8 cellular contexts compared by ENCODE assay signal in the genomic region with DNA sequence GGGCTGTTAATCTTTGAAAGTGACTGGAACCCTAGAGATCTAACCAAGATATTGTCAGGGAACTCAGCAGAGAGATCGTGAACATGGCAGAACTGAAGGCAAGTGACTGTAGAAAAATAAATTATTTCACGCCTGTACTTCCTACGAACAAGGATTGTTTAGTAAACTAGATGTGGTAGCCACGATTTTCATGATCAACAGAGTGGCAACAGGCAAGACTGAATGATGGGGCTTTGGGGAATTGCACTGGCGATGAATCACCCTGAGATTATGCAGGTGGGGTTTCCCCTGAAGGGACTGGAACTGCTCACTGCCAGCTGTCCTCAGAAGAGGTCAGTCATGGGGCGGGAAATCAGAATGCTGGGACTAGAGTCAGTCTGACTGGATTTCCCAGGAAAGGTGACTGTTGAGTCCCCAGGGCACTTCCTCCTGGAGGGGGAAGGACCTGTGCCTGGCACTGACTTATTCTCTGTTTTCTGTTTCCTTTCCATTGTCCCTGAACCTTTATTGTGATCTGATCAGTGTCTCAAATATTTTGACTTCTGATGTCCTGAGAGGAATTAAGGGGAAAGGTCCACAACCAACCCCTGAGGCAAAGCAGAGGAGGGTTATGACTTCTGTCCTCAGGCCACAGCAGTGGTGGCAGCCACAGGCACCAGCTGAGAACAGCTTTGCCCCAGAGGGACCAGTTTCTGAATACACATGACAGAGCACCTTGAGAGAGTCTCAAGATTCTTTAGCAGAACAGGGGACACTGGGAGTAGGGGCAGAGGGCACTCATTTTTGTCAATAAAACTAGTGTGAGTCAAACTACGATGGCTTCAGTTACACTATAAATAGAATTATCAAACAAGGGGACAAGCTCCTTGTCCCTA.
DNase-seq lines count a peak whose midpoint lies in the region; ATAC-seq, FAIRE-seq and TF ChIP-seq lines count a peak whose summit lies in the region.

No MANE protein-coding gene starts in this region.

- H3K27ac ChIP-seq in thoracic aorta = no peak overlapping the region

- no peaks in the 10 kb centered on the region for H3K27me3 ChIP-seq in thoracic aorta (replicated peaks; ENCODE audit: insufficient read depth)

- no peak overlapping the region for H3K4me3 ChIP-seq in thoracic aorta

- peaks cover 73% of the 10 kb centered on the region for H3K4me1 Mint-ChIP-seq in activated naive CD4-positive, alpha-beta T cell treated with anti-CD3 and anti-CD28 coated beads, Interleukin-2, amount 50 U/mL, for 24 hours

- FAIRE-seq in HTR-8/SVneo (lab: Jason Lieb, UNC) = peak; percentile 76

- peak overlapping the region; percentile 95 for H3K27ac Mint-ChIP-seq in activated naive CD4-positive, alpha-beta T cell treated with anti-CD3 and anti-CD28 coated beads, Interleukin-2, amount 50 U/mL, for 24 hours

- no peak for TF ChIP-seq CTCF in thoracic aorta (IDR thresholded peaks at IDR 0.05)

- no peaks in the 10 kb centered on the region for H3K36me3 ChIP-seq in thoracic aorta

- peaks cover 4 to 7% of the 10 kb centered on the region in 2 donors for H3K4me1 ChIP-seq in thoracic aorta (ENCODE audit: control insufficient read depth in 1 of 2, low read depth in 2 of 2)

- no peaks in the 10 kb centered on the region for H3K27me3 Mint-ChIP-seq in activated naive CD4-positive, alpha-beta T cell treated with anti-CD3 and anti-CD28 coated beads, Interleukin-2, amount 50 U/mL, for 24 hours

- DNase-seq in GM04504 (ENCODE audit: low read depth) (peak; percentile 53), HTR-8/SVneo (ENCODE audit: insufficient read length, low spot score) (peak; percentile 80), left lobe of liver (ENCODE audit: low spot score) (no peak), thoracic aorta (ENCODE audit: low spot score) (peak; percentile 7), superior temporal gyrus (ENCODE audit: extremely low spot score) (no peak), NCI-H2227 treated with DMSO at 0.1 percent for 48 hours (lab: John Stamatoyannopoulos, UW) (no peak)

- peak overlapping the region; percentile 61 for H3K4me3 Mint-ChIP-seq in activated naive CD4-positive, alpha-beta T cell treated with anti-CD3 and anti-CD28 coated beads, Interleukin-2, amount 50 U/mL, for 24 hours

- peaks cover 4% of the 10 kb centered on the region for H3K9me3 Mint-ChIP-seq in activated naive CD4-positive, alpha-beta T cell treated with anti-CD3 and anti-CD28 coated beads, Interleukin-2, amount 50 U/mL, for 24 hours

- ATAC-seq in GM21619 (IDR thresholded peaks at IDR 0.05; ENCODE audit: unreplicated experiment) = peak; percentile 70
- ATAC-seq in left lobe of liver = peak; percentile 52
- ATAC-seq in thoracic aorta (ENCODE audit: insufficient number of reproducible peaks, low FRiP score, low read depth) = no peak

- H3K9me3 ChIP-seq in thoracic aorta = no peaks in the 10 kb centered on the region

- no peaks in the 10 kb centered on the region for H3K36me3 Mint-ChIP-seq in activated naive CD4-positive, alpha-beta T cell treated with anti-CD3 and anti-CD28 coated beads, Interleukin-2, amount 50 U/mL, for 24 hours

Comparison
In these comparisons a context has a peak if more than half of its experiments do, and no peak if none do; other contexts are left out.
1. DNase-seq: peak in GM04504 (single experiment), HTR-8/SVneo (single experiment) and thoracic aorta (single experiment); none in left lobe of liver (single experiment), superior temporal gyrus (single experiment) and NCI-H2227 treated with DMSO at 0.1 percent for 48 hours (single experiment).